Comparison of ENCODE assay signal across 1 cellular context in genomic region chr20:53623454-53624206, GRCh38.
TF ChIP-seq lines count a peak whose summit lies in the region.

No MANE protein-coding gene starts in this region.

TF ChIP-seq in A549, 52 proteins besides CTCF, POLR2A, EP300 and RAD21 (continued from another document):
- no peak; the same call in 1 of the 2 replicates for TF ChIP-seq ZSCAN20 (CRISPR knock-in tag; IDR thresholded peaks at IDR 0.05)
- peak; percentile 82 for TF ChIP-seq MAX (IDR thresholded peaks at IDR 0.05)
